ENCODE assay signal across 28 cellular contexts in genomic region chr7:3064077-3064476, GRCh38. TPM values are rescaled to one million over a fixed set of nuclear protein-coding genes. Genes with fewer than 3 reads are reported as not detected.
DNase-seq lines count a peak whose midpoint lies in the region; ATAC-seq and TF ChIP-seq lines count a peak whose summit lies in the region.
"Had no signal": no experiment of that assay in that cellular context is flagged by ENCODE, and none has a peak within 500 bp of the region (broad histone marks: within the 10 kb centered on the region; RNA-seq: fewer than 3 reads in every experiment).

No MANE protein-coding gene starts in this region.

- TF ChIP-seq CTCF in CD8-positive, alpha-beta T cell (IDR thresholded peaks at IDR 0.05), result no peak
- TF ChIP-seq CTCF in upper lobe of left lung (IDR thresholded peaks at IDR 0.05), result no peak

- POLR2A ChIA-PET in CD8-positive, alpha-beta T cell (lab: Charles Lee), result interaction anchor here (0.6 to 9.5 kb wide), 6 partner anchors 21 to 110 kb away, joined by 3 to 67 read pairs (median 4); partner anchors contain the start of gene CARD11
- POLR2A ChIA-PET in activated naive CD8-positive, alpha-beta T cell treated with anti-CD3 and anti-CD28 coated beads, Interleukin-2, amount 10 ng/mL, durations not matched to agents 7 days and 5 days (lab: Charles Lee), result interaction anchor here (0.5 to 4.0 kb wide), 6 partner anchors 22 to 170 kb away, joined by 3 to 32 read pairs (median 6); partner anchors contain the start of gene CARD11
- POLR2A ChIA-PET in naive thymus-derived CD8-positive, alpha-beta T cell (lab: Charles Lee), result interaction anchor here (1.2 to 7.9 kb wide), 5 partner anchors 14 to 92 kb away, joined by 3 to 86 read pairs (median 7); partner anchors contain the start of gene CARD11

- H3K27me3 Mint-ChIP-seq in T-helper 1 cell treated with Interleukin-12 subunit alpha and Interleukin-12 subunit beta and Interleukin-4 antibody, amounts not matched to agents 30 μg/mL and 1 μg/mL, for 36 hours (ENCODE audit: low read depth), result no peaks in the 10 kb centered on the region
- H3K27me3 Mint-ChIP-seq in CD8-positive, alpha-beta T cell (ENCODE audit: low read depth), result no peaks in the 10 kb centered on the region
- no peaks in the 10 kb centered on the region for H3K27me3 Mint-ChIP-seq in activated naive CD8-positive, alpha-beta T cell treated with anti-CD3 and anti-CD28 coated beads, Interleukin-2, amount 10 ng/mL, durations not matched to agents 7 days and 5 days
- H3K27me3 Mint-ChIP-seq in naive thymus-derived CD8-positive, alpha-beta T cell, result no peaks in the 10 kb centered on the region

- ATAC-seq in CD8-positive, alpha-beta T cell, result no peak
- no peak for ATAC-seq in activated naive CD8-positive, alpha-beta T cell treated with anti-CD3 and anti-CD28 coated beads, Interleukin-2, amount 10 ng/mL, durations not matched to agents 7 days and 5 days (ENCODE audit: low read depth)
- no peak for ATAC-seq in naive thymus-derived CD8-positive, alpha-beta T cell
- ATAC-seq in upper lobe of left lung (ENCODE audit: low FRiP score in 2 of 2), result no peak
- ATAC-seq: mucosa of descending colon had no signal

- H3K36me3 ChIP-seq in CD8-positive, alpha-beta T cell (ENCODE audit: insufficient read depth, low read length), result no peaks in the 10 kb centered on the region
- no peaks in the 10 kb centered on the region for H3K36me3 ChIP-seq in upper lobe of left lung
- H3K36me3 ChIP-seq: ascending aorta, prostate gland, SJSA1, thoracic aorta, WERI-Rb-1 had no signal

- DNase-seq in T-helper 1 cell (no peak), upper lobe of left lung (no peak), hypothalamus (lab: John Stamatoyannopoulos, UW) (no peak), superior temporal gyrus (ENCODE audit: extremely low spot score) (no peak)
- DNase-seq in CD8-positive, alpha-beta T cell, result peak in 1 of 7 experiments; percentile 44
- no peak for DNase-seq in activated naive CD8-positive, alpha-beta T cell treated with anti-CD3 and anti-CD28 coated beads, Interleukin-2, amount 10 ng/mL, durations not matched to agents 7 days and 5 days
- no peak for DNase-seq in naive thymus-derived CD8-positive, alpha-beta T cell
- DNase-seq: activated CD8-positive, alpha-beta memory T cell treated with anti-CD3 and anti-CD28 coated beads for 24 hours; activated effector memory CD4-positive, alpha-beta T cell treated with Interleukin-2 at 50 U/mL for 16 hours; Caco-2; central memory CD4-positive, alpha-beta T cell; DND-41; dorsolateral prefrontal cortex; HFFc6; KBM-7; MM.1S; mucosa of descending colon; NCI-H1436; NCI-H524 treated with DMSO at 0.1 percent for 48 hours; WERI-Rb-1 had no signal

- TF ChIP-seq EP300 in upper lobe of left lung (IDR thresholded peaks at IDR 0.05), result no peak

- 89 to 91% methylated on average over 5 of the region's 5 CpGs for WGBS in upper lobe of left lung, 2 donors

- H3K27ac Mint-ChIP-seq in T-helper 1 cell treated with Interleukin-12 subunit alpha and Interleukin-12 subunit beta and Interleukin-4 antibody, amounts not matched to agents 30 μg/mL and 1 μg/mL, for 36 hours, result peak overlapping the region; percentile 96
- peak overlapping the region; percentile 96 for H3K27ac Mint-ChIP-seq in CD8-positive, alpha-beta T cell
- peak overlapping the region; percentile 93 for H3K27ac Mint-ChIP-seq in activated naive CD8-positive, alpha-beta T cell treated with anti-CD3 and anti-CD28 coated beads, Interleukin-2, amount 10 ng/mL, durations not matched to agents 7 days and 5 days
- H3K27ac Mint-ChIP-seq in naive thymus-derived CD8-positive, alpha-beta T cell, result peak overlapping the region; percentile 85 to 97 (median 95)
- H3K27ac Mint-ChIP-seq: HFFc6 had no signal

- no peak overlapping the region for H3K27ac ChIP-seq in CD8-positive, alpha-beta T cell (ENCODE audit: low read depth, low read length)
- H3K27ac ChIP-seq in upper lobe of left lung, result no peak overlapping the region
- H3K27ac ChIP-seq: 22Rv1, ascending aorta, dorsolateral prefrontal cortex, epithelial cell of prostate, prostate gland, SJSA1, thoracic aorta, WERI-Rb-1 had no signal

- H3K9me3 Mint-ChIP-seq in T-helper 1 cell treated with Interleukin-12 subunit alpha and Interleukin-12 subunit beta and Interleukin-4 antibody, amounts not matched to agents 30 μg/mL and 1 μg/mL, for 36 hours, result no peaks in the 10 kb centered on the region
- H3K9me3 Mint-ChIP-seq in CD8-positive, alpha-beta T cell, result no peaks in the 10 kb centered on the region
- no peaks in the 10 kb centered on the region for H3K9me3 Mint-ChIP-seq in activated naive CD8-positive, alpha-beta T cell treated with anti-CD3 and anti-CD28 coated beads, Interleukin-2, amount 10 ng/mL, durations not matched to agents 7 days and 5 days
- no peaks in the 10 kb centered on the region for H3K9me3 Mint-ChIP-seq in naive thymus-derived CD8-positive, alpha-beta T cell

- no peaks in the 10 kb centered on the region for H3K27me3 ChIP-seq in CD8-positive, alpha-beta T cell (ENCODE audit: insufficient read depth, low read length)
- no peaks in the 10 kb centered on the region for H3K27me3 ChIP-seq in upper lobe of left lung
- H3K27me3 ChIP-seq: ascending aorta had no signal

- H3K4me1 Mint-ChIP-seq in T-helper 1 cell treated with Interleukin-12 subunit alpha and Interleukin-12 subunit beta and Interleukin-4 antibody, amounts not matched to agents 30 μg/mL and 1 μg/mL, for 36 hours (ENCODE audit: low read depth), result peaks cover 58% of the 10 kb centered on the region
- H3K4me1 Mint-ChIP-seq in CD8-positive, alpha-beta T cell (ENCODE audit: low read depth), result peaks cover 63% of the 10 kb centered on the region
- H3K4me1 Mint-ChIP-seq in activated naive CD8-positive, alpha-beta T cell treated with anti-CD3 and anti-CD28 coated beads, Interleukin-2, amount 10 ng/mL, durations not matched to agents 7 days and 5 days, result peaks cover 59% of the 10 kb centered on the region
- H3K4me1 Mint-ChIP-seq in naive thymus-derived CD8-positive, alpha-beta T cell, result peaks cover 41 to 76% (median 66%) of the 10 kb centered on the region in 4 donors

- H3K36me3 Mint-ChIP-seq in T-helper 1 cell treated with Interleukin-12 subunit alpha and Interleukin-12 subunit beta and Interleukin-4 antibody, amounts not matched to agents 30 μg/mL and 1 μg/mL, for 36 hours (ENCODE audit: low read depth), result peaks cover 2% of the 10 kb centered on the region
- H3K36me3 Mint-ChIP-seq in CD8-positive, alpha-beta T cell, result no peaks in the 10 kb centered on the region
- H3K36me3 Mint-ChIP-seq in activated naive CD8-positive, alpha-beta T cell treated with anti-CD3 and anti-CD28 coated beads, Interleukin-2, amount 10 ng/mL, durations not matched to agents 7 days and 5 days, result peaks cover 6% of the 10 kb centered on the region
- H3K36me3 Mint-ChIP-seq in naive thymus-derived CD8-positive, alpha-beta T cell, result no peaks in the 10 kb centered on the region

- peak overlapping the region; percentile 63 for H3K4me3 Mint-ChIP-seq in T-helper 1 cell treated with Interleukin-12 subunit alpha and Interleukin-12 subunit beta and Interleukin-4 antibody, amounts not matched to agents 30 μg/mL and 1 μg/mL, for 36 hours
- H3K4me3 Mint-ChIP-seq in CD8-positive, alpha-beta T cell, result peak overlapping the region; percentile 13
- peak overlapping the region; percentile 77 for H3K4me3 Mint-ChIP-seq in activated naive CD8-positive, alpha-beta T cell treated with anti-CD3 and anti-CD28 coated beads, Interleukin-2, amount 10 ng/mL, durations not matched to agents 7 days and 5 days
- H3K4me3 Mint-ChIP-seq in naive thymus-derived CD8-positive, alpha-beta T cell, result peak overlapping the region in 9 of 10 donors; percentile 32 to 90 (median 76)
- H3K4me3 Mint-ChIP-seq: HFFc6 had no signal

- intact Hi-C loops in CD8-positive, alpha-beta T cell (cut with DNase I, micrococcal nuclease), result loop anchor here (2.0 to 10.0 kb wide), 5 partner anchors 21 to 241 kb away; partner anchors contain the start of genes CARD11 (in 1 of the 2) and SDK1 (in 1 of the 2)

- TF ChIP-seq POLR2A in upper lobe of left lung (IDR thresholded peaks at IDR 0.05), result no peak

- CTCF ChIA-PET in CD8-positive, alpha-beta T cell (lab: Charles Lee), result interaction anchor here (0.8 to 5.3 kb wide), 8 partner anchors 19 to 227 kb away, joined by 5 to 74 read pairs (median 8); partner anchors contain the start of gene CARD11

- no peaks in the 10 kb centered on the region for H3K9me3 ChIP-seq in CD8-positive, alpha-beta T cell (ENCODE audit: low read length)
- no peaks in the 10 kb centered on the region for H3K9me3 ChIP-seq in upper lobe of left lung
- H3K9me3 ChIP-seq: ascending aorta, Caco-2, mucosa of descending colon, prostate gland, SJSA1, thoracic aorta had no signal

- no peak overlapping the region for H3K4me3 ChIP-seq in CD8-positive, alpha-beta T cell (ENCODE audit: low read depth, low read length)
- no peak overlapping the region for H3K4me3 ChIP-seq in upper lobe of left lung
- H3K4me3 ChIP-seq: ascending aorta, dorsolateral prefrontal cortex, mucosa of descending colon, prostate gland, SJSA1, thoracic aorta had no signal

- peaks cover 69% of the 10 kb centered on the region for H3K4me1 ChIP-seq in CD8-positive, alpha-beta T cell (ENCODE audit: insufficient read depth, low read length)
- H3K4me1 ChIP-seq in upper lobe of left lung, result no peaks in the 10 kb centered on the region
- H3K4me1 ChIP-seq: Caco-2, prostate gland, SJSA1 had no signal

RNA-seq across cellular contexts. Expression of gene CARD11, which starts 20.4 kb away (rescaled TPM):
- 100 to 1,000 TPM; 114 to 117 TPM for total RNA-seq in CD8-positive, alpha-beta T cell
- 100 to 1,000 TPM; 140 to 151 TPM for total RNA-seq in activated naive CD8-positive, alpha-beta T cell treated with anti-CD3 and anti-CD28 coated beads, Interleukin-2, amount 10 ng/mL, durations not matched to agents 7 days and 5 days
- 100 to 1,000 TPM; 104 to 109 TPM for total RNA-seq in naive thymus-derived CD8-positive, alpha-beta T cell
- 10 to 100 TPM; 10.8 to 40.2 (median 18.9) TPM for polyA plus RNA-seq in naive thymus-derived CD8-positive, alpha-beta T cell
- total RNA-seq in upper lobe of left lung, result 10 to 100 TPM in 1 of 6 donors, 1 to 10 TPM in 5; 2.8 to 16.8 (median 6.8) TPM
- total RNA-seq: fibroblast of villous mesenchyme, HFFc6 had no signal

Comparison
In these comparisons a context has a peak if more than half of its experiments do, and no peak if none do; other contexts are left out.
1. H3K4me3 Mint-ChIP-seq: peak in every context shown above with its lines; median percentile 77 in activated naive CD8-positive, alpha-beta T cell treated with anti-CD3 and anti-CD28 coated beads, Interleukin-2, amount 10 ng/mL, durations not matched to agents 7 days and 5 days; 76 in naive thymus-derived CD8-positive, alpha-beta T cell; 63 in T-helper 1 cell treated with Interleukin-12 subunit alpha and Interleukin-12 subunit beta and Interleukin-4 antibody, amounts not matched to agents 30 μg/mL and 1 μg/mL, for 36 hours; 13 in CD8-positive, alpha-beta T cell.
2. RNA of gene CARD11, which starts 20.4 kb away (total RNA-seq): 140 to 151 TPM in activated naive CD8-positive, alpha-beta T cell treated with anti-CD3 and anti-CD28 coated beads, Interleukin-2, amount 10 ng/mL, durations not matched to agents 7 days and 5 days, 114 to 117 TPM in CD8-positive, alpha-beta T cell and 104 to 109 TPM in naive thymus-derived CD8-positive, alpha-beta T cell; 2.8 to 16.8 TPM in upper lobe of left lung; every median in the first group is over 4 times any median in the second.
3. Peak in every context shown above with its lines, with median percentiles within 50 percentile points of each other: H3K27ac Mint-ChIP-seq.